9 cellular contexts compared by ENCODE assay signal in genomic region chr10:17537281-17537680, GRCh38.
"Had no signal": no experiment of that assay in that cellular context is flagged by ENCODE, and none has a peak within 500 bp of the region (broad histone marks: within the 10 kb centered on the region; RNA-seq: fewer than 3 reads in every experiment).

No MANE protein-coding gene starts in this region.

- ATAC-seq: GM23338, HCT116 had no signal

- H3K9me3 Mint-ChIP-seq: HFFc6 had no signal

- H3K4me3 ChIP-seq: GM23248, GM23338, HAP-1 had no signal

- H3K27ac Mint-ChIP-seq: GM23338, H9, HFFc6 had no signal

- DNase-seq: GM23248, GOT3, H7, H9, HCEC 1CT, HFFc6 had no signal

- H3K4me3 Mint-ChIP-seq: GM23338, H9, HFFc6 had no signal

- H3K4me1 Mint-ChIP-seq: GM23338, H9 had no signal
